Comparison of ENCODE assay signal across 1 cellular context in the genomic region with DNA sequence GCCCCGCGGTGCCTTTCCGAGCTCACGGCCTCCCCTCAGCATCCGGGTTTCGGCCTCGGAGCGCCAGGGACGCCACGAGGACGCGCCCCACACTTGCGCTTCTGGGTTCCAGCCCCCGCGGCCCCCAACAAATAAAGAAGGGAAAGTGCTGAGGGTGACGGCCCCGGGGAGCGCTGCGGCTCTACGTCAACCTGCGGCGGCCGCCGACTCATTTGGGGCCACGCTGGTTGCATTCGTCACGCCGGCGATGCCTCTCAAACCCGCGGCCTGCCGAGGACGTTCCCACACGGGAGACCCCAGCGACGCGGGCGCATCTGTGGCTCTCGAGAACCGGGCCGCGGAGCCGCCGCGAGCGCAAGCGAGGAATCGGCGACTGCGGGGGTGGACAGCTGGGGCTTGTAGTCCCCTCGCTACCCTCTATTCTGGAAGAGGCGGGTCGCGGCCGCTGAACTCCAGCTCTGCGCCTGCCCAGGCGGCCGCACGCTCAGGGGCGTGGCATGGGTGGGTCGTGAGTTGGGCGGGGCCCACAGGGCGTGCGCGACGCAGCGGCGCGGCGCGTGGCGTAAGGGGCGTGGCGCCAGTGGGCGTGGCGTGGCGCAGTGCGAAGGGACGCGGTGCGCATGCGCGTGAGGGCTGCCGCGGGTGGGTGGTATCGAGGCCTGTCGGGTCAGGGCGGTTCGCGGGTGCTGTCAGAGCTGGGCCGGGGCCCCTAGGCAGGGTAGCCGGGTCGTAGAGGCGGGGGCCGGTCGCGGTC.
A peak's percentile ranks its signal among the peaks of the same experiment; 100 is the strongest.
TF ChIP-seq lines count a peak whose summit lies in the region.

A gene with protein sequence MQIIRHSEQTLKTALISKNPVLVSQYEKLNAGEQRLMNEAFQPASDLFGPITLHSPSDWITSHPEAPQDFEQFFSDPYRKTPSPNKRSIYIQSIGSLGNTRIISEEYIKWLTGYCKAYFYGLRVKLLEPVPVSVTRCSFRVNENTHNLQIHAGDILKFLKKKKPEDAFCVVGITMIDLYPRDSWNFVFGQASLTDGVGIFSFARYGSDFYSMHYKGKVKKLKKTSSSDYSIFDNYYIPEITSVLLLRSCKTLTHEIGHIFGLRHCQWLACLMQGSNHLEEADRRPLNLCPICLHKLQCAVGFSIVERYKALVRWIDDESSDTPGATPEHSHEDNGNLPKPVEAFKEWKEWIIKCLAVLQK (plus strand): TSS at position 599 of the 754 bp plus-strand sequence. CDS start 2,145 bp downstream, outside the sequence.

TF ChIP-seq in SK-N-SH, 30 proteins besides CTCF, POLR2A, EP300 and RAD21 (continued from another document):
- TF ChIP-seq, protein P1, sequence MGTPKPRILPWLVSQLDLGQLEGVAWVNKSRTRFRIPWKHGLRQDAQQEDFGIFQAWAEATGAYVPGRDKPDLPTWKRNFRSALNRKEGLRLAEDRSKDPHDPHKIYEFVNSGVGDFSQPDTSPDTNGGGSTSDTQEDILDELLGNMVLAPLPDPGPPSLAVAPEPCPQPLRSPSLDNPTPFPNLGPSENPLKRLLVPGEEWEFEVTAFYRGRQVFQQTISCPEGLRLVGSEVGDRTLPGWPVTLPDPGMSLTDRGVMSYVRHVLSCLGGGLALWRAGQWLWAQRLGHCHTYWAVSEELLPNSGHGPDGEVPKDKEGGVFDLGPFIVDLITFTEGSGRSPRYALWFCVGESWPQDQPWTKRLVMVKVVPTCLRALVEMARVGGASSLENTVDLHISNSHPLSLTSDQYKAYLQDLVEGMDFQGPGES (IDR thresholded peaks at IDR 0.05; ENCODE audit: low read depth, low read length): no peak
- TF ChIP-seq NRF1 (IDR thresholded peaks at IDR 0.05; ENCODE audit: low read depth, low read length) (peak; percentile 97), FOXM1 (IDR thresholded peaks at IDR 0.05; ENCODE audit: low read depth) (no peak), JUND (IDR thresholded peaks at IDR 0.05) (no peak), EZH2phosphoT487 (IDR thresholded peaks at IDR 0.05; ENCODE audit: borderline replicate concordance, low read depth) (no peak), RFX5 (IDR thresholded peaks at IDR 0.05; ENCODE audit: low read length) (no peak)
- TF ChIP-seq, protein P2, sequence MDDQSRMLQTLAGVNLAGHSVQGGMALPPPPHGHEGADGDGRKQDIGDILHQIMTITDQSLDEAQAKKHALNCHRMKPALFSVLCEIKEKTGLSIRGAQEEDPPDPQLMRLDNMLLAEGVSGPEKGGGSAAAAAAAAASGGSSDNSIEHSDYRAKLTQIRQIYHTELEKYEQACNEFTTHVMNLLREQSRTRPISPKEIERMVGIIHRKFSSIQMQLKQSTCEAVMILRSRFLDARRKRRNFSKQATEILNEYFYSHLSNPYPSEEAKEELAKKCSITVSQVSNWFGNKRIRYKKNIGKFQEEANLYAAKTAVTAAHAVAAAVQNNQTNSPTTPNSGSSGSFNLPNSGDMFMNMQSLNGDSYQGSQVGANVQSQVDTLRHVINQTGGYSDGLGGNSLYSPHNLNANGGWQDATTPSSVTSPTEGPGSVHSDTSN (IDR thresholded peaks at IDR 0.05): no peak
- TF ChIP-seq, protein P3, sequence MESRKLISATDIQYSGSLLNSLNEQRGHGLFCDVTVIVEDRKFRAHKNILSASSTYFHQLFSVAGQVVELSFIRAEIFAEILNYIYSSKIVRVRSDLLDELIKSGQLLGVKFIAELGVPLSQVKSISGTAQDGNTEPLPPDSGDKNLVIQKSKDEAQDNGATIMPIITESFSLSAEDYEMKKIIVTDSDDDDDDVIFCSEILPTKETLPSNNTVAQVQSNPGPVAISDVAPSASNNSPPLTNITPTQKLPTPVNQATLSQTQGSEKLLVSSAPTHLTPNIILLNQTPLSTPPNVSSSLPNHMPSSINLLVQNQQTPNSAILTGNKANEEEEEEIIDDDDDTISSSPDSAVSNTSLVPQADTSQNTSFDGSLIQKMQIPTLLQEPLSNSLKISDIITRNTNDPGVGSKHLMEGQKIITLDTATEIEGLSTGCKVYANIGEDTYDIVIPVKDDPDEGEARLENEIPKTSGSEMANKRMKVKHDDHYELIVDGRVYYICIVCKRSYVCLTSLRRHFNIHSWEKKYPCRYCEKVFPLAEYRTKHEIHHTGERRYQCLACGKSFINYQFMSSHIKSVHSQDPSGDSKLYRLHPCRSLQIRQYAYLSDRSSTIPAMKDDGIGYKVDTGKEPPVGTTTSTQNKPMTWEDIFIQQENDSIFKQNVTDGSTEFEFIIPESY (IDR thresholded peaks at IDR 0.05; ENCODE audit: borderline replicate concordance, low read depth): no peak
